Comparison of ENCODE assay signal across 1 cellular context in the genomic region with DNA sequence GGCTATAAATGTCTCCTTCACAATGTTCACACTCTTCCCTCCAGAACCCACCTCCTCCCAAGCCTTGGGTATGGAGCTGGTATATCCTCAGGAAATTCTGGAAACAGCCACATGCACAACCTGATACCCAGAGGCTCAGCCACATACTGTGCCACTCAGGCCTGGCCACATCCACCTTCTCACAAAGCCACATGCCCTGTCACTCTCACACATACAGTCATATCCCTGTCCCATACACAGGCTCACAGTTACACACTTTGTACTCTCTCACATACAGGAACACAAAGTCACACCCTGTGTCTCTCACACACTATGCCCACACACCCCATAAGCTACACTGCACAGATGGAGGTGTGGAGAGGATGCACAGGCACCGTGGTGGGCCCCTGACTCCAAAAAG.
TF ChIP-seq lines count a peak whose summit lies in the region.

No MANE protein-coding gene starts in this region.

TF ChIP-seq in GM12878, 131 proteins besides CTCF, POLR2A, EP300 and RAD21:
- TF ChIP-seq SMARCA5 (IDR thresholded peaks at IDR 0.05) = no peak
- no peak for TF ChIP-seq SUZ12 (IDR thresholded peaks at IDR 0.05; ENCODE audit: unreplicated experiment)
- no peak for TF ChIP-seq E4F1 (IDR thresholded peaks at IDR 0.05; ENCODE audit: borderline replicate concordance, partially characterized antibody)
- no peak for TF ChIP-seq ZBTB33 (IDR thresholded peaks at IDR 0.05)
- TF ChIP-seq, protein P1, sequence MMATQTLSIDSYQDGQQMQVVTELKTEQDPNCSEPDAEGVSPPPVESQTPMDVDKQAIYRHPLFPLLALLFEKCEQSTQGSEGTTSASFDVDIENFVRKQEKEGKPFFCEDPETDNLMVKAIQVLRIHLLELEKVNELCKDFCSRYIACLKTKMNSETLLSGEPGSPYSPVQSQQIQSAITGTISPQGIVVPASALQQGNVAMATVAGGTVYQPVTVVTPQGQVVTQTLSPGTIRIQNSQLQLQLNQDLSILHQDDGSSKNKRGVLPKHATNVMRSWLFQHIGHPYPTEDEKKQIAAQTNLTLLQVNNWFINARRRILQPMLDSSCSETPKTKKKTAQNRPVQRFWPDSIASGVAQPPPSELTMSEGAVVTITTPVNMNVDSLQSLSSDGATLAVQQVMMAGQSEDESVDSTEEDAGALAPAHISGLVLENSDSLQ (IDR thresholded peaks at IDR 0.05) = peak; percentile 38; the same call in 1 of the 2 replicates
TF ChIP-seq in GM12878: peak in this region for 1.
